8 cellular contexts compared by ENCODE assay signal in genomic region chr2:144332356-144333143, GRCh38.
A peak's percentile ranks its signal among the peaks of the same experiment; 100 is the strongest.
DNase-seq lines count a peak whose midpoint lies in the region; ATAC-seq and TF ChIP-seq lines count a peak whose summit lies in the region.

No MANE protein-coding gene starts in this region.

- H3K4me1 ChIP-seq in HUES64 (ENCODE audit: insufficient read depth, low read length) = peaks cover 27% of the 10 kb centered on the region
- peaks cover 22% of the 10 kb centered on the region for H3K4me1 ChIP-seq in OCI-LY3 (ENCODE audit: low read length)
- peaks cover 7 to 8% of the 10 kb centered on the region in 2 donors for H3K4me1 ChIP-seq in mucosa of rectum (ENCODE audit: control insufficient read depth in 2 of 2, insufficient read depth in 2 of 2, low read length in 2 of 2)

- H3K27ac ChIP-seq in HUES64 (ENCODE audit: low read depth, low read length) (peak overlapping the region; percentile 90), OCI-LY3 (ENCODE audit: low read length) (peak overlapping the region; percentile 72), mucosa of rectum (ENCODE audit: low read depth in 2 of 2, low read length in 2 of 2) (peak overlapping the region; percentile 76 to 85)

- H3K27me3 ChIP-seq in HUES64 (ENCODE audit: insufficient read depth, low read length) (peaks cover 11% of the 10 kb centered on the region; the same call in 1 of the 2 replicates), OCI-LY3 (ENCODE audit: low read depth, low read length) (no peaks in the 10 kb centered on the region), mucosa of rectum (ENCODE audit: control insufficient read depth in 2 of 2, insufficient read depth in 2 of 2, low read length in 2 of 2) (no peaks in the 10 kb centered on the region)

- H3K9me3 ChIP-seq in HUES64 (ENCODE audit: insufficient read depth, low read depth, low read length) (no peaks in the 10 kb centered on the region), OCI-LY3 (ENCODE audit: insufficient read depth, low read length) (no peaks in the 10 kb centered on the region), mucosa of rectum (ENCODE audit: control insufficient read depth in 2 of 2, low read length in 2 of 2) (no peaks in the 10 kb centered on the region)

- DNase-seq in DMS114 treated with DMSO at 0.1 percent for 48 hours (lab: John Stamatoyannopoulos, UW; ENCODE audit: unreplicated experiment) (peak; percentile 46), activated T-cell treated with anti-CD3 and anti-CD28 coated beads for 4 hours (peak; percentile 81), epithelial cell of proximal tubule (ENCODE audit: low read depth) (no peak)
- peak; percentile 56 to 77 for DNase-seq in stimulated activated CD8-positive, alpha-beta memory T cell treated with anti-CD3 and anti-CD28 coated beads, Interleukin-4, amount 100 ng/mL, for 4 hours (ENCODE audit: low read depth in 2 of 2, low spot score in 1 of 2)

- H3K9ac ChIP-seq in HUES64 (ENCODE audit: low read depth, low read length) (peak overlapping the region; percentile 93), OCI-LY3 (ENCODE audit: low read length) (peak overlapping the region; percentile 95), mucosa of rectum (ENCODE audit: low read depth in 1 of 2, low read length in 2 of 2) (peak overlapping the region; percentile 77 to 88)

- peak overlapping the region; percentile 58 for H2AFZ ChIP-seq in OCI-LY3 (ENCODE audit: low read depth, low read length)

- peak overlapping the region; percentile 94 for H3K4me2 ChIP-seq in OCI-LY3 (ENCODE audit: low read length)

- peak; percentile 92 for ATAC-seq in GM21526 (IDR thresholded peaks at IDR 0.05; ENCODE audit: low FRiP score, unreplicated experiment)

- H3K79me2 ChIP-seq in OCI-LY3 (ENCODE audit: low read length) = peaks cover 37% of the 10 kb centered on the region

- peak overlapping the region; percentile 85 for H3K4me3 ChIP-seq in HUES64 (ENCODE audit: low read length)
- H3K4me3 ChIP-seq in OCI-LY3 (ENCODE audit: low read length) = peak overlapping the region; percentile 87
- H3K4me3 ChIP-seq in epithelial cell of proximal tubule (ENCODE audit: low read depth, low read length) = peak overlapping the region; percentile 69
- peak overlapping the region; percentile 91 to 94 for H3K4me3 ChIP-seq in mucosa of rectum (ENCODE audit: low read length in 2 of 2)

- 2% methylated on average over 74 of the region's 77 CpGs for WGBS in HUES64

- H3K36me3 ChIP-seq in HUES64 (ENCODE audit: insufficient read depth, low read length) (no peaks in the 10 kb centered on the region), OCI-LY3 (replicated peaks; ENCODE audit: low read depth, low read length) (peaks cover 8% of the 10 kb centered on the region), mucosa of rectum (ENCODE audit: control insufficient read depth in 2 of 2, insufficient read depth in 2 of 2, low read length in 2 of 2) (no peaks in the 10 kb centered on the region)

- H4K20me1 ChIP-seq in OCI-LY3 (ENCODE audit: insufficient read depth, low read length) = no peaks in the 10 kb centered on the region

- TF ChIP-seq CTCF in OCI-LY3 (IDR thresholded peaks at IDR 0.05; ENCODE audit: low read depth, low read length) (no peak), epithelial cell of proximal tubule (conservative IDR thresholded peaks at IDR 0.05; ENCODE audit: low read depth, low read length) (no peak)
